8 cellular contexts compared by ENCODE assay signal in the genomic region with DNA sequence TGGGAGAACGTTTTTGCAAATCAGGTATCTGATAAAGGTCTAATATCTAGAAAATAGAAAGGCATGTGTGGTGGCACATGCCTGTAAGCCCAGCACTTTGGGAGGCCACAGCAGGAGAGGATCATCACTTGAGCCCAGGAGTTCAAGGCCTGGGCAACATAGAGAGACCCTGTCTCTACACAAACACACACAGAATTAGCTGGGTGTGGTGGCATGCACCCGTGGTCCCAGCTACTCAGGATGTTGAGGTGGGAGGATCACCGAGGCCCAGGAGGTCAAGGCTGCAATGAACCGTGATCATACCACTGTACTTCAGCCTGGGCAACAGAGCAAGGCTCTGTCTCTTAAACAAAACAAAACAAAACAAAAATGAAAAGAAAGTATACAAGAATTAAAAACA. TPM values are rescaled to one million over a fixed set of nuclear protein-coding genes. Genes with fewer than 3 reads are reported as not detected.
"Had no signal": no experiment of that assay in that cellular context is flagged by ENCODE, and none has a peak within 500 bp of the region (broad histone marks: within the 10 kb centered on the region; RNA-seq: fewer than 3 reads in every experiment).

No MANE protein-coding gene starts in this region.

- DNase-seq: GDM1, GF-D8 had no signal

- FAIRE-seq: G401.6, GM12891, GM12892, GM18507, GM19239 had no signal

RNA-seq across cellular contexts. Expression of a gene that starts 13.8 kb away (rescaled TPM):
- total RNA-seq: G401 had no signal
